31 cellular contexts compared by ENCODE assay signal in the genomic region with DNA sequence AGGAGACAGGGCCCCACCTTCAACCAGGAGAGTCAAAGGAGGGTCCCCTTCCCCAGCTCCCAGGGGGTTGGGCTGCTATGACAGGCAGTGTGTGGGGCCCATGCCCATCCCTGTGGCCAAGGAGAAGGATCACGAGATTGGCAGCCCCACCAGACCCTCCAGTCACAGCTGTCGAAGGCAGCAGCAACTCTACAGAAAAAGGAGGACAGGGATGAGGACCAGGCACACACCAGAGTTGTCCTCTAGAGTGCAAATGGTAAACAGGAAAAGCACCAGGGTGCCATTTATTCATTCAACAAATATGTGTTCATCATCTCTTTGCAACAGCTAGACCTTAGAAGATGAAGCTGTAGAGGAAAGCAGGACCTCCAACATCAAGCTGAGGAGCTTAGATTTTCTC. TPM values are rescaled to one million over a fixed set of nuclear protein-coding genes. Genes with fewer than 3 reads are reported as not detected.
"Had no signal": no experiment of that assay in that cellular context is flagged by ENCODE, and none has a peak within 500 bp of the region (broad histone marks: within the 10 kb centered on the region; RNA-seq: fewer than 3 reads in every experiment).

No MANE protein-coding gene starts in this region.

- H3K36me3 Mint-ChIP-seq: mesothelial cell of epicardium had no signal

- H3K36me3 ChIP-seq: esophagus squamous epithelium, gastrocnemius medialis, heart right ventricle, left lung, lower lobe of right lung had no signal

- H3K27ac Mint-ChIP-seq: mesothelial cell of epicardium had no signal

- ATAC-seq: esophagus mucosa, gastrocnemius medialis, heart right ventricle, left cardiac atrium, left lung, left ventricle myocardium superior, lower lobe of right lung, mucosa of descending colon had no signal

- H3K27ac ChIP-seq: coronary artery, dorsolateral prefrontal cortex, epithelial cell of prostate, esophagus squamous epithelium, gastrocnemius medialis, heart right ventricle, left lung, lower lobe of right lung had no signal

- DNase-seq: dermis blood vessel endothelial cell; dorsolateral prefrontal cortex; effector CD4-positive, alpha-beta T cell; effector memory CD4-positive, alpha-beta T cell; erythroblast; esophagus squamous epithelium; foreskin fibroblast; foreskin melanocyte; gastrocnemius medialis; glutamatergic neuron; head of caudate nucleus; heart right ventricle; hippocampal formation; left cardiac atrium; left lung; left ventricle myocardium superior; lower lobe of right lung; mesenchymal stem cell; mucosa of descending colon had no signal

- H3K9me3 Mint-ChIP-seq: mesothelial cell of epicardium had no signal

- H3K4me3 Mint-ChIP-seq: mesothelial cell of epicardium had no signal

- H3K9me3 ChIP-seq: esophagus squamous epithelium, gastrocnemius medialis, heart right ventricle, left lung, lower lobe of right lung, mucosa of descending colon had no signal

- H3K4me3 ChIP-seq: coronary artery, dorsolateral prefrontal cortex, esophagus squamous epithelium, gastrocnemius medialis, heart right ventricle, left lung, lower lobe of right lung, mucosa of descending colon had no signal

RNA-seq across cellular contexts. Expression of a gene that starts 4.1 kb away (rescaled TPM):
- total RNA-seq: chondrocyte, dermis blood vessel endothelial cell, esophagus mucosa, esophagus squamous epithelium, gastrocnemius medialis, glomerular endothelial cell, heart right ventricle, kidney epithelial cell, left cardiac atrium, left lung, left ventricle myocardium superior, lower leg skin, lower lobe of right lung, lung microvascular endothelial cell, mesenteric fat pad, mesothelial cell of epicardium, mucosa of descending colon, myocyte had no signal
- polyA plus RNA-seq: heart right ventricle, keratinocyte had no signal

RNA-seq across cellular contexts. Expression of a gene that starts 6.0 kb away (rescaled TPM):
- total RNA-seq: chondrocyte, dermis blood vessel endothelial cell, esophagus mucosa, esophagus squamous epithelium, gastrocnemius medialis, glomerular endothelial cell, heart right ventricle, kidney epithelial cell, left cardiac atrium, left lung, left ventricle myocardium superior, lower leg skin, lower lobe of right lung, lung microvascular endothelial cell, mesenteric fat pad, mesothelial cell of epicardium, mucosa of descending colon, myocyte had no signal
- polyA plus RNA-seq: keratinocyte had no signal

RNA-seq across cellular contexts. Expression of a gene that starts 22.2 kb away (rescaled TPM):
- total RNA-seq: esophagus mucosa, glomerular endothelial cell, kidney epithelial cell had no signal

RNA-seq across cellular contexts. Expression of a gene that starts 31.1 kb away (rescaled TPM):
- total RNA-seq: chondrocyte, dermis blood vessel endothelial cell, esophagus mucosa, esophagus squamous epithelium, gastrocnemius medialis, glomerular endothelial cell, heart right ventricle, kidney epithelial cell, left cardiac atrium, left ventricle myocardium superior, lower leg skin, lung microvascular endothelial cell, mesenteric fat pad, mesothelial cell of epicardium, mucosa of descending colon, myocyte had no signal
- polyA plus RNA-seq: heart right ventricle, keratinocyte had no signal
